Comparison of ENCODE assay signal across 17 cellular contexts in genomic region chr22:19117111-19117512, GRCh38. TPM values are rescaled to one million over a fixed set of nuclear protein-coding genes. Genes with fewer than 3 reads are reported as not detected.
A peak's percentile ranks its signal among the peaks of the same experiment; 100 is the strongest.
DNase-seq lines count a peak whose midpoint lies in the region; ATAC-seq and TF ChIP-seq lines count a peak whose summit lies in the region.
"Had no signal": no experiment of that assay in that cellular context is flagged by ENCODE, and none has a peak within 500 bp of the region (broad histone marks: within the 10 kb centered on the region; RNA-seq: fewer than 3 reads in every experiment).

No MANE protein-coding gene starts in this region.

- no peak for TF ChIP-seq CTCF in glutamatergic neuron (IDR thresholded peaks at IDR 0.05; ENCODE audit: partially characterized antibody, unreplicated experiment)
- no peak for TF ChIP-seq CTCF in type B pancreatic cell (conservative IDR thresholded peaks at IDR 0.05)

- peak overlapping the region; percentile 12 for H3K4me3 Mint-ChIP-seq in activated T-cell treated with anti-CD3 and anti-CD28 coated beads, Interleukin-2, amount 50 U/mL, for 4 hours
- H3K4me3 Mint-ChIP-seq in glutamatergic neuron (ENCODE audit: unreplicated experiment) (peak overlapping the region; percentile 43), type B pancreatic cell (peak overlapping the region; percentile 39)

- no peaks in the 10 kb centered on the region for H3K9me3 Mint-ChIP-seq in activated T-cell treated with anti-CD3 and anti-CD28 coated beads, Interleukin-2, amount 50 U/mL, for 4 hours
- H3K9me3 Mint-ChIP-seq in glutamatergic neuron (ENCODE audit: unreplicated experiment) (peaks cover 11% of the 10 kb centered on the region), type B pancreatic cell (no peaks in the 10 kb centered on the region)

- H3K4me1 Mint-ChIP-seq in activated T-cell treated with anti-CD3 and anti-CD28 coated beads, Interleukin-2, amount 50 U/mL, for 4 hours (ENCODE audit: low read depth): peaks cover 77% of the 10 kb centered on the region
- H3K4me1 Mint-ChIP-seq in glutamatergic neuron (ENCODE audit: low read depth, unreplicated experiment) (peaks cover 41% of the 10 kb centered on the region), type B pancreatic cell (ENCODE audit: unreplicated experiment) (peaks cover 44% of the 10 kb centered on the region)

- no peak for DNase-seq in activated T-cell treated with anti-CD3 and anti-CD28 coated beads, Interleukin-2, amount 50 U/mL, for 4 hours
- no peak for DNase-seq in activated T-cell treated with anti-CD3 and anti-CD28 coated beads, Interleukin-2, amount 50 U/mL, for 1 hour
- DNase-seq in NCI-H345 treated with DMSO at 0.1 percent for 48 hours (lab: John Stamatoyannopoulos, UW; ENCODE audit: unreplicated experiment) (peak; percentile 86), glutamatergic neuron (no peak), type B pancreatic cell (ENCODE audit: extremely low spot score, unreplicated experiment) (no peak), HuH-7 (ENCODE audit: low spot score) (no peak), AG20443 (ENCODE audit: low spot score) (no peak), HuH-7.5 (ENCODE audit: low spot score) (no peak)
- DNase-seq: activated T-cell treated with anti-CD3 and anti-CD28 coated beads, Interleukin-2, amount 50 U/mL, for 48 hours; brain microvascular endothelial cell; effector CD4-positive, alpha-beta T cell; GDM1; OCI-M1; SW 1271 had no signal

- ATAC-seq in activated T-cell treated with anti-CD3 and anti-CD28 coated beads, Interleukin-2, amount 50 U/mL, for 4 hours: no peak
- ATAC-seq: HCT116 had no signal

- H3K36me3 Mint-ChIP-seq in activated T-cell treated with anti-CD3 and anti-CD28 coated beads, Interleukin-2, amount 50 U/mL, for 4 hours (ENCODE audit: insufficient read depth): peaks cover 7% of the 10 kb centered on the region
- H3K36me3 Mint-ChIP-seq in glutamatergic neuron (ENCODE audit: unreplicated experiment) (no peaks in the 10 kb centered on the region), type B pancreatic cell (peaks cover 4% of the 10 kb centered on the region)

- H3K27ac Mint-ChIP-seq in glutamatergic neuron (ENCODE audit: unreplicated experiment) (no peak overlapping the region), type B pancreatic cell (peak overlapping the region; percentile 53)

- H3K27me3 Mint-ChIP-seq in activated T-cell treated with anti-CD3 and anti-CD28 coated beads, Interleukin-2, amount 50 U/mL, for 4 hours (ENCODE audit: low read depth): no peaks in the 10 kb centered on the region
- H3K27me3 Mint-ChIP-seq in glutamatergic neuron (ENCODE audit: unreplicated experiment): peaks cover 2% of the 10 kb centered on the region
- H3K27me3 Mint-ChIP-seq in type B pancreatic cell: no peaks in the 10 kb centered on the region

RNA-seq across cellular contexts. Expression of gene DGCR2, which starts 5.1 kb away (rescaled TPM):
- 10 to 100 TPM; 25.8 to 27.7 (median 27.0) TPM for total RNA-seq in activated T-cell treated with anti-CD3 and anti-CD28 coated beads, Interleukin-2, amount 50 U/mL, for 4 hours
- total RNA-seq in glutamatergic neuron (ENCODE audit: unreplicated experiment): 68.7 TPM
- 75.2 and 83.1 TPM in 2 replicates for total RNA-seq in type B pancreatic cell (ENCODE audit: low replicate concordance)

RNA-seq across cellular contexts. Expression of gene TSSK2, which starts 14.0 kb away (rescaled TPM):
- total RNA-seq in activated T-cell treated with anti-CD3 and anti-CD28 coated beads, Interleukin-2, amount 50 U/mL, for 4 hours: not detected
- total RNA-seq in glutamatergic neuron (ENCODE audit: unreplicated experiment) (not detected), type B pancreatic cell (ENCODE audit: low replicate concordance) (not detected in 2 replicates)
- total RNA-seq: frontal cortex, vagina had no signal

RNA-seq across cellular contexts. Expression of gene ESS2, which starts 27.3 kb away (rescaled TPM):
- 10 to 100 TPM; 21.8 to 22.5 (median 22.0) TPM for total RNA-seq in activated T-cell treated with anti-CD3 and anti-CD28 coated beads, Interleukin-2, amount 50 U/mL, for 4 hours
- 20.4 TPM for total RNA-seq in glutamatergic neuron (ENCODE audit: unreplicated experiment)
- 15.7 and 19.5 TPM in 2 replicates for total RNA-seq in type B pancreatic cell (ENCODE audit: low replicate concordance)

RNA-seq across cellular contexts. Expression of gene GSC2, which starts 33.0 kb away (rescaled TPM):
- total RNA-seq in activated T-cell treated with anti-CD3 and anti-CD28 coated beads, Interleukin-2, amount 50 U/mL, for 4 hours: not detected
- total RNA-seq in glutamatergic neuron (ENCODE audit: unreplicated experiment) (not detected), type B pancreatic cell (ENCODE audit: low replicate concordance) (not detected in 2 replicates)
- total RNA-seq: frontal cortex, vagina had no signal
